ENCODE assay signal across 28 cellular contexts in genomic region chr2:130916438-130916705, GRCh38.
"Had no signal": no experiment of that assay in that cellular context is flagged by ENCODE, and none has a peak within 500 bp of the region (broad histone marks: within the 10 kb centered on the region; RNA-seq: fewer than 3 reads in every experiment).

No MANE protein-coding gene starts in this region.

- H3K9me3 Mint-ChIP-seq: immature natural killer cell; memory B cell; mesothelial cell of epicardium; natural killer cell treated with Interleukin-12 subunit alpha and Interleukin-12 subunit beta and Interleukin-15 and Interleukin-18, amount 100 ng/mL, for 72 hours; neural crest cell; stimulated activated memory B cell treated with anti-CD40 and anti-IgM and Interleukin-4, amounts not matched to agents 10 μg/mL and 1 μg/mL and 100 μg/mL, for 72 hours; type B pancreatic cell had no signal

- DNase-seq: caudate nucleus; cerebellar nuclear complex; cortex of kidney; effector CD4-positive, alpha-beta T cell; foreskin keratinocyte; heart left ventricle; immature natural killer cell; islet precursor cell; kidney glomerular epithelial cell; left ventricle myocardium superior; mucosa of descending colon; naive B cell; ovary; psoas muscle; sigmoid colon; spleen; stimulated activated CD4-positive, alpha-beta T cell treated with anti-CD3 and anti-CD28 coated beads, Interleukin-4, amount 100 ng/mL, for 4 hours; stimulated activated naive CD8-positive, alpha-beta T cell treated with anti-CD3 and anti-CD28 coated beads, Interleukin-15, Interleukin-2, amounts not matched to agents 100 U/mL and 50 U/mL, for 24 hours; thyroid gland had no signal

- H3K27ac Mint-ChIP-seq: immature natural killer cell; memory B cell; mesothelial cell of epicardium; naive B cell; natural killer cell treated with Interleukin-12 subunit alpha and Interleukin-12 subunit beta and Interleukin-15 and Interleukin-18, amount 100 ng/mL, for 72 hours; stimulated activated memory B cell treated with anti-CD40 and anti-IgM and Interleukin-4, amounts not matched to agents 10 μg/mL and 1 μg/mL and 100 μg/mL, for 72 hours; type B pancreatic cell had no signal

- H3K27me3 ChIP-seq: foreskin keratinocyte, hepatocyte, ovary, thyroid gland had no signal

- H3K9me3 ChIP-seq: gastroesophageal sphincter, heart left ventricle, mucosa of descending colon, ovary, psoas muscle, sigmoid colon, spleen, thyroid gland had no signal

- H3K79me2 ChIP-seq: hepatocyte had no signal

- H3K27me3 Mint-ChIP-seq: type B pancreatic cell had no signal

- H3K36me3 ChIP-seq: gastroesophageal sphincter, heart left ventricle, ovary, sigmoid colon, spleen, thyroid gland had no signal

- H3K4me3 ChIP-seq: gastroesophageal sphincter, heart left ventricle, hepatocyte, lung, mucosa of descending colon, ovary, psoas muscle, sigmoid colon, spleen, thyroid gland had no signal

- H3K4me1 ChIP-seq: gastroesophageal sphincter, heart left ventricle, psoas muscle, sigmoid colon, spleen had no signal

- H3K36me3 Mint-ChIP-seq: immature natural killer cell; memory B cell; mesothelial cell of epicardium; naive B cell; natural killer cell treated with Interleukin-12 subunit alpha and Interleukin-12 subunit beta and Interleukin-15 and Interleukin-18, amount 100 ng/mL, for 72 hours; stimulated activated memory B cell treated with anti-CD40 and anti-IgM and Interleukin-4, amounts not matched to agents 10 μg/mL and 1 μg/mL and 100 μg/mL, for 72 hours; type B pancreatic cell had no signal

- H3K27ac ChIP-seq: gastroesophageal sphincter, heart left ventricle, hepatocyte, ovary, psoas muscle, sigmoid colon, spleen, thyroid gland had no signal

- H3K4me2 ChIP-seq: hepatocyte had no signal

- H3K4me1 Mint-ChIP-seq: immature natural killer cell, naive B cell had no signal

- H3K4me3 Mint-ChIP-seq: immature natural killer cell; memory B cell; mesothelial cell of epicardium; naive B cell; natural killer cell treated with Interleukin-12 subunit alpha and Interleukin-12 subunit beta and Interleukin-15 and Interleukin-18, amount 100 ng/mL, for 72 hours; neural crest cell; stimulated activated memory B cell treated with anti-CD40 and anti-IgM and Interleukin-4, amounts not matched to agents 10 μg/mL and 1 μg/mL and 100 μg/mL, for 72 hours; type B pancreatic cell had no signal
